ENCODE assay signal across 16 cellular contexts in the genomic region with DNA sequence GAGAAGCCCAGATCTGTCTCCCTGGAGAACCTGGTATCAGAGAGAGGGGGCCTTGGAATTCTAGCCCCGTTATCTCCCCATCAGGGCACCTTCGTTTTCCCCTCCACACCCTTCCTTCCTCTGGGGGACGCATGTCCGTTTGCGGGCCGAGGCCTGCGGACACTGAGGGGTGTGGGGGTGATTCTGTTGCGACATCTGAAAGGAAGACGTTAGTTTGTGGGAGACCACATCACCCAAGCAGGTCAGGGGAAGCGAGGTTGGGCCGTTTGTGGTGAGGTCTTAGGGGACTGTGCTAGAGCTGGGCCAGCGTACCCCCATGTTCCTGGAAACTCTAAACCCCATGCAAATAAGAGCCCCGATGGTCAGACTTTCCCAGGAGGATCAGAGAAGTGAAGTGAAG. TPM values are rescaled to one million over a fixed set of nuclear protein-coding genes. Genes with fewer than 3 reads are reported as not detected.
DNase-seq lines count a peak whose midpoint lies in the region; ATAC-seq and TF ChIP-seq lines count a peak whose summit lies in the region.
"Had no signal": no experiment of that assay in that cellular context is flagged by ENCODE, and none has a peak within 500 bp of the region (broad histone marks: within the 10 kb centered on the region; RNA-seq: fewer than 3 reads in every experiment).

No MANE protein-coding gene starts in this region.

- H3K4me3 Mint-ChIP-seq in T-helper 2 cell treated with Interferon-gamma antibody and Interleukin-4, amounts not matched to agents 5 μg/mL and 100 μg/mL, for 36 hours, result peak overlapping the region; percentile 60
- peak overlapping the region in 3 of 10 donors; percentile 30 to 50 (median 37) for H3K4me3 Mint-ChIP-seq in naive thymus-derived CD8-positive, alpha-beta T cell
- H3K4me3 Mint-ChIP-seq: H9 had no signal

- H2BK120ac ChIP-seq in IMR-90 (ENCODE audit: low read depth, low read length), result no peak overlapping the region

- H3K79me2 ChIP-seq in SK-N-SH (ENCODE audit: insufficient read depth), result no peaks in the 10 kb centered on the region

- H3K4me2 ChIP-seq in IMR-90 (ENCODE audit: low read depth, low read length), result no peak overlapping the region
- H3K4me2 ChIP-seq in SK-N-SH, result no peak overlapping the region

- no peak overlapping the region for H3K4ac ChIP-seq in IMR-90 (ENCODE audit: low read depth, low read length)

- no peak overlapping the region for H4K5ac ChIP-seq in IMR-90 (ENCODE audit: low read depth, low read length)

- no peak overlapping the region for H2AK5ac ChIP-seq in IMR-90 (ENCODE audit: low read depth, low read length)

- dilution Hi-C loops in IMR-90 (cut with HindIII; ENCODE audit: low sequenced_read_pairs, unreplicated experiment), result no loop called here

- peaks cover 2% of the 10 kb centered on the region for H3K36me3 ChIP-seq in GM06990 (ENCODE audit: control insufficient read depth, insufficient read depth, low read length)
- no peaks in the 10 kb centered on the region for H3K36me3 ChIP-seq in IMR-90 (ENCODE audit: control insufficient read depth, insufficient read depth, low read length)
- no peaks in the 10 kb centered on the region for H3K36me3 ChIP-seq in SK-N-SH (replicated peaks in 1 of 2; ENCODE audit: control insufficient read depth in 1 of 2, insufficient read depth in 2 of 2, low read length in 1 of 2)
- no peaks in the 10 kb centered on the region for H3K36me3 ChIP-seq in left lung
- H3K36me3 ChIP-seq: esophagus muscularis mucosa, lower lobe of right lung, thoracic aorta had no signal

- H3F3A ChIP-seq in SK-N-SH (replicated peaks; ENCODE audit: insufficient read depth), result no peaks in the 10 kb centered on the region

- no peak overlapping the region for H3K14ac ChIP-seq in IMR-90 (replicated peaks; ENCODE audit: low read depth, low read length)

- no peak overlapping the region for H4K91ac ChIP-seq in IMR-90 (ENCODE audit: insufficient read depth, low read depth, low read length)

- H3K36me3 Mint-ChIP-seq in T-helper 2 cell treated with Interferon-gamma antibody and Interleukin-4, amounts not matched to agents 5 μg/mL and 100 μg/mL, for 36 hours (ENCODE audit: low read depth), result peaks cover 13% of the 10 kb centered on the region
- H3K36me3 Mint-ChIP-seq in naive thymus-derived CD8-positive, alpha-beta T cell, result peaks cover 0 to 5% (median 1%) of the 10 kb centered on the region in 3 donors

- H2BK5ac ChIP-seq in IMR-90 (ENCODE audit: low read depth, low read length, poor library complexity, severe bottlenecking), result no peak overlapping the region

- H3K27ac ChIP-seq in IMR-90 (ENCODE audit: insufficient read depth, low read length), result no peak overlapping the region
- H3K27ac ChIP-seq in SK-N-SH (ENCODE audit: low read depth in 2 of 2, low read length in 1 of 2), result no peak overlapping the region
- H3K27ac ChIP-seq in left lung, result peak overlapping the region in 1 of 2 donors; percentile 43
- H3K27ac ChIP-seq: esophagus muscularis mucosa, lower lobe of right lung, thoracic aorta had no signal

- H3K9ac ChIP-seq in IMR-90 (ENCODE audit: low read depth, low read length) (no peak overlapping the region), SK-N-SH (no peak overlapping the region)

- no peaks in the 10 kb centered on the region for H3K9me1 ChIP-seq in IMR-90 (ENCODE audit: insufficient read depth, low read length)

- no peak for TF ChIP-seq CTCF in GM06990 (IDR thresholded peaks at IDR 0.05; ENCODE audit: insufficient read depth, low read length, poor library complexity, severe bottlenecking)
- TF ChIP-seq CTCF in IMR-90 (conservative IDR thresholded peaks at IDR 0.05; ENCODE audit: low read depth, low read length), result no peak
- no peak for TF ChIP-seq CTCF in SK-N-SH (IDR thresholded peaks at IDR 0.05)
- TF ChIP-seq CTCF in left lung (IDR thresholded peaks at IDR 0.05), result no peak

- H2AFZ ChIP-seq in IMR-90 (replicated peaks; ENCODE audit: low read length, poor library complexity) (no peak overlapping the region), SK-N-SH (ENCODE audit: low read depth) (no peak overlapping the region)

- H3K79me1 ChIP-seq in IMR-90 (ENCODE audit: low read depth in 1 of 2, low read length in 2 of 2), result no peaks in the 10 kb centered on the region

- no peaks in the 10 kb centered on the region; the same call in 1 of the 2 replicates for H4K20me1 ChIP-seq in IMR-90 (ENCODE audit: insufficient read depth, low read length)
- no peaks in the 10 kb centered on the region for H4K20me1 ChIP-seq in SK-N-SH (ENCODE audit: insufficient read depth)

- no peaks in the 10 kb centered on the region for H3K27me3 ChIP-seq in GM06990 (replicated peaks; ENCODE audit: control insufficient read depth, insufficient read depth, low read length)
- H3K27me3 ChIP-seq in IMR-90 (ENCODE audit: control insufficient read depth, insufficient read depth, low read length), result no peaks in the 10 kb centered on the region; the same call in 1 of the 2 replicates
- no peaks in the 10 kb centered on the region for H3K27me3 ChIP-seq in SK-N-SH (ENCODE audit: insufficient read depth)
- H3K27me3 ChIP-seq in left lung, result no peaks in the 10 kb centered on the region

- TF ChIP-seq EP300 in SK-N-SH (IDR thresholded peaks at IDR 0.05; ENCODE audit: borderline replicate concordance in 1 of 2, low read depth in 1 of 2, low read length in 1 of 2), result no peak

- H3K56ac ChIP-seq in IMR-90 (ENCODE audit: extremely low read depth, insufficient read depth, low read length), result no peak overlapping the region

- H3K4me3 ChIP-seq in GM06990 (replicated peaks; ENCODE audit: low read depth, low read length), result no peak overlapping the region
- no peak overlapping the region for H3K4me3 ChIP-seq in IMR-90 (ENCODE audit: insufficient read depth, low read depth, low read length)
- no peak overlapping the region for H3K4me3 ChIP-seq in SK-N-SH (ENCODE audit: low read depth in 2 of 2, low read length in 1 of 2)
- H3K4me3 ChIP-seq in left lung, result no peak overlapping the region
- H3K4me3 ChIP-seq: esophagus muscularis mucosa, lower lobe of right lung, thoracic aorta had no signal

- no TSS peak for BruUV-seq in IMR-90 (replicated peaks; lab: Mats Ljungman, UMichigan)

- TF ChIP-seq POLR2A in IMR-90 (IDR thresholded peaks at IDR 0.05; ENCODE audit: low read depth, low read length), result no peak

- DNase-seq in GM06990 (ENCODE audit: extremely low read depth, insufficient read length) (peak; percentile 73), IMR-90 (no peak), SK-N-SH (no peak), posterior vena cava (ENCODE audit: low spot score) (no peak), left lung (no peak)
- DNase-seq in T-helper 2 cell treated with Interferon-gamma antibody and Interleukin-4, amounts not matched to agents 5 μg/mL and 100 μg/mL, for 36 hours (ENCODE audit: low spot score), result no peak
- DNase-seq in naive thymus-derived CD8-positive, alpha-beta T cell, result no peak
- DNase-seq: activated gamma-delta T cell treated with Interleukin-2 at 50 U/mL for 16 hours, DMS 273 treated with DMSO at 0.1 percent for 48 hours, H9, lower lobe of right lung, NCI-H1436, NCI-H524 treated with DMSO at 0.1 percent for 48 hours had no signal

- ATAC-seq in IMR-90 (ENCODE audit: low read depth) (no peak), left lung (no peak)
- no peak for ATAC-seq in naive thymus-derived CD8-positive, alpha-beta T cell
- ATAC-seq: lower lobe of right lung had no signal

- H3K4me1 Mint-ChIP-seq in T-helper 2 cell treated with Interferon-gamma antibody and Interleukin-4, amounts not matched to agents 5 μg/mL and 100 μg/mL, for 36 hours (ENCODE audit: low read depth), result peaks cover 48% of the 10 kb centered on the region
- peaks cover 20 to 77% (median 27%) of the 10 kb centered on the region in 4 donors for H3K4me1 Mint-ChIP-seq in naive thymus-derived CD8-positive, alpha-beta T cell

- CTCF ChIA-PET in IMR-90 (lab: Yijun Ruan, JAX), result no interaction called here
- CTCF ChIA-PET in SK-N-SH (lab: Yijun Ruan, JAX), result interaction anchor here (0.5 kb wide), 1 partner anchor 107 kb away, joined by 3 read pairs; no protein-coding TSS in a partner anchor

- no peak overlapping the region for H3K18ac ChIP-seq in IMR-90 (ENCODE audit: low read depth, low read length)

- in situ Hi-C loops in IMR-90 (cut with MboI; ENCODE audit: low sequenced_read_pairs), result no loop called here

- no peaks in the 10 kb centered on the region for H3K9me3 Mint-ChIP-seq in T-helper 2 cell treated with Interferon-gamma antibody and Interleukin-4, amounts not matched to agents 5 μg/mL and 100 μg/mL, for 36 hours
- no peaks in the 10 kb centered on the region for H3K9me3 Mint-ChIP-seq in naive thymus-derived CD8-positive, alpha-beta T cell
- H3K9me3 Mint-ChIP-seq: H9 had no signal

- no peak overlapping the region for H4K8ac ChIP-seq in IMR-90 (ENCODE audit: low read depth in 2 of 2, low read length in 2 of 2)

- intact Hi-C loops in IMR-90 (cut with micrococcal nuclease) (no loop called here), posterior vena cava (cut with DNase I) (loop anchor here in 1 of 2 donors (5.0 kb wide), 1 partner anchor 663 kb away; no protein-coding TSS in a partner anchor), left lung (cut with DNase I) (no loop called here)

- H3K27me3 Mint-ChIP-seq in T-helper 2 cell treated with Interferon-gamma antibody and Interleukin-4, amounts not matched to agents 5 μg/mL and 100 μg/mL, for 36 hours (ENCODE audit: low read depth), result no peaks in the 10 kb centered on the region
- no peaks in the 10 kb centered on the region for H3K27me3 Mint-ChIP-seq in naive thymus-derived CD8-positive, alpha-beta T cell

- peak overlapping the region; percentile 85 for H3K27ac Mint-ChIP-seq in T-helper 2 cell treated with Interferon-gamma antibody and Interleukin-4, amounts not matched to agents 5 μg/mL and 100 μg/mL, for 36 hours
- H3K27ac Mint-ChIP-seq in naive thymus-derived CD8-positive, alpha-beta T cell, result peak overlapping the region in 6 of 10 donors; percentile 19 to 71 (median 54)

- TF ChIP-seq RAD21 in IMR-90 (IDR thresholded peaks at IDR 0.05; ENCODE audit: low read length) (no peak), SK-N-SH (IDR thresholded peaks at IDR 0.05; ENCODE audit: low read length) (no peak)

- no CpG with 5 or more reads among the region's 13 CpGs for WGBS in IMR-90 (ENCODE audit: extremely low coverage in 2 of 2, insufficient read length in 1 of 2), 2 experiments
- 81% methylated on average over 13 of the region's 13 CpGs for WGBS in SK-N-SH (ENCODE audit: low lambda C conversion rate)

- H2BK15ac ChIP-seq in IMR-90 (ENCODE audit: low read depth, low read length), result no peak overlapping the region

- POLR2A ChIA-PET in IMR-90 (lab: Charles Lee; ENCODE audit: unreplicated experiment) (no interaction called here), SK-N-SH (lab: Yijun Ruan, JAX) (interaction anchor here (1.3 kb wide), 1 partner anchor 45 kb away, joined by 4 read pairs; a partner anchor contains a TSS)
- POLR2A ChIA-PET in naive thymus-derived CD8-positive, alpha-beta T cell (lab: Charles Lee), result interaction anchor here (0.9 to 1.4 kb wide), 2 partner anchors 10 to 15 kb away, joined by 3 to 4 read pairs; no protein-coding TSS in a partner anchor

- H3K9me2 ChIP-seq in SK-N-SH, result no peaks in the 10 kb centered on the region

- no peak overlapping the region for H2BK20ac ChIP-seq in IMR-90 (ENCODE audit: low read depth, low read length)

- peak overlapping the region; percentile 55 for H2AK9ac ChIP-seq in IMR-90 (replicated peaks; ENCODE audit: low read depth, low read length, poor library complexity)

- no peak overlapping the region for H3K23ac ChIP-seq in IMR-90 (ENCODE audit: low read depth, low read length)

- H3K4me1 ChIP-seq in IMR-90 (ENCODE audit: control insufficient read depth, insufficient read depth, low read length), result no peaks in the 10 kb centered on the region
- no peaks in the 10 kb centered on the region for H3K4me1 ChIP-seq in SK-N-SH (ENCODE audit: control insufficient read depth in 1 of 2, insufficient read depth in 2 of 2, low read depth in 1 of 2, low read length in 1 of 2)
- peaks cover 0 to 53% of the 10 kb centered on the region in 2 donors for H3K4me1 ChIP-seq in left lung
- H3K4me1 ChIP-seq: esophagus muscularis mucosa had no signal

- no peaks in the 10 kb centered on the region for H3K9me3 ChIP-seq in IMR-90 (ENCODE audit: control insufficient read depth, insufficient read depth, low read length)
- H3K9me3 ChIP-seq in SK-N-SH, result no peaks in the 10 kb centered on the region
- no peaks in the 10 kb centered on the region for H3K9me3 ChIP-seq in left lung
- H3K9me3 ChIP-seq: esophagus muscularis mucosa, lower lobe of right lung, thoracic aorta had no signal

RNA-seq across cellular contexts. Expression of a gene that starts 3.7 kb away (rescaled TPM):
- total RNA-seq in IMR-90 (2012; rRNA removed) (not detected in 2 replicates), posterior vena cava (1 to 10 TPM in 1 of 2 donors, under 1 TPM in 1; 0.81 to 1.1 TPM), left lung (1 to 10 TPM; 7.1 to 8.5 TPM)
- polyA plus RNA-seq in IMR-90 (2012; rRNA removed) (not detected in 2 replicates), SK-N-SH (2012; rRNA removed) (not detected in 2 replicates)
- polyA plus RNA-seq in IMR-90 (2012; cell fraction: cytosol; rRNA removed), result not detected in 2 replicates
- not detected in 2 replicates for polyA plus RNA-seq in IMR-90 (2012; cell fraction: nucleus; rRNA removed; ENCODE audit: low replicate concordance)
- total RNA-seq in naive thymus-derived CD8-positive, alpha-beta T cell, result 10 to 100 TPM; 20.5 to 25.2 TPM
- polyA plus RNA-seq in naive thymus-derived CD8-positive, alpha-beta T cell, result 1 to 10 TPM; 6.5 to 9.8 (median 6.7) TPM
- not detected in 2 replicates for polyA plus RNA-seq in SK-N-SH (2012; cell fraction: cytosol; rRNA removed)
- not detected in 2 replicates for polyA plus RNA-seq in SK-N-SH (2012; cell fraction: nucleus; rRNA removed)
- total RNA-seq: SK-MEL-5 had no signal

RNA-seq across cellular contexts. Expression of a gene that starts 28.1 kb away (rescaled TPM):
- total RNA-seq in IMR-90 (2012; rRNA removed), result 135 and 158 TPM in 2 replicates
- polyA plus RNA-seq in IMR-90 (2012; rRNA removed), result 61.8 and 64.5 TPM in 2 replicates
- 33.9 and 47.1 TPM in 2 replicates for polyA plus RNA-seq in IMR-90 (2012; cell fraction: cytosol; rRNA removed)
- 24.8 and 40.7 TPM in 2 replicates for polyA plus RNA-seq in IMR-90 (2012; cell fraction: nucleus; rRNA removed; ENCODE audit: low replicate concordance)
- 10 to 100 TPM; 66.5 to 88.3 TPM for total RNA-seq in naive thymus-derived CD8-positive, alpha-beta T cell
- 10 to 100 TPM; 65.6 to 69.8 (median 66.1) TPM for polyA plus RNA-seq in naive thymus-derived CD8-positive, alpha-beta T cell
- 55.2 and 58.0 TPM in 2 replicates for polyA plus RNA-seq in SK-N-SH (2012; rRNA removed)
- 54.9 and 59.5 TPM in 2 replicates for polyA plus RNA-seq in SK-N-SH (2012; cell fraction: cytosol; rRNA removed)
- polyA plus RNA-seq in SK-N-SH (2012; cell fraction: nucleus; rRNA removed), result 28.4 and 29.0 TPM in 2 replicates
- 10 to 100 TPM; 53.5 to 58.3 TPM for total RNA-seq in posterior vena cava
- total RNA-seq in left lung, result 10 to 100 TPM; 70.7 to 88.8 TPM

RNA-seq across cellular contexts. Expression of a gene that starts 33.6 kb away (rescaled TPM):
- total RNA-seq in IMR-90 (2012; rRNA removed), result not detected in 2 replicates
- not detected in 2 replicates for polyA plus RNA-seq in IMR-90 (2012; rRNA removed)
- polyA plus RNA-seq in IMR-90 (2012; cell fraction: cytosol; rRNA removed), result not detected in 2 replicates
- polyA plus RNA-seq in IMR-90 (2012; cell fraction: nucleus; rRNA removed; ENCODE audit: low replicate concordance), result not detected in 2 replicates
- total RNA-seq in naive thymus-derived CD8-positive, alpha-beta T cell, result not detected
- not detected for polyA plus RNA-seq in naive thymus-derived CD8-positive, alpha-beta T cell
- polyA plus RNA-seq in SK-N-SH (2012; rRNA removed), result not detected in 2 replicates
- 0.14 TPM in 1 of 2 replicates, not detected in the other for polyA plus RNA-seq in SK-N-SH (2012; cell fraction: cytosol; rRNA removed)
- polyA plus RNA-seq in SK-N-SH (2012; cell fraction: nucleus; rRNA removed), result not detected in 2 replicates
- total RNA-seq in posterior vena cava, result not detected
- not detected for total RNA-seq in left lung
- total RNA-seq: esophagus muscularis mucosa, H9, lower lobe of right lung, SK-MEL-5, thoracic aorta had no signal

RNA-seq across cellular contexts. Expression of a gene that starts 45.5 kb away (rescaled TPM):
- total RNA-seq in IMR-90 (2012; rRNA removed) (99.2 and 99.5 TPM in 2 replicates), posterior vena cava (10 to 100 TPM; 46.4 to 47.8 TPM), left lung (10 to 100 TPM; 57.1 to 62.3 TPM)
- polyA plus RNA-seq in IMR-90 (2012; rRNA removed) (127 and 130 TPM in 2 replicates), SK-N-SH (2012; rRNA removed) (156 and 192 TPM in 2 replicates)
- polyA plus RNA-seq in IMR-90 (2012; cell fraction: cytosol; rRNA removed), result 90.2 and 102 TPM in 2 replicates
- 46.1 and 82.1 TPM in 2 replicates for polyA plus RNA-seq in IMR-90 (2012; cell fraction: nucleus; rRNA removed; ENCODE audit: low replicate concordance)
- 10 to 100 TPM; 70.3 to 74.3 TPM for total RNA-seq in naive thymus-derived CD8-positive, alpha-beta T cell
- 100 to 1,000 TPM; 150 to 205 (median 183) TPM for polyA plus RNA-seq in naive thymus-derived CD8-positive, alpha-beta T cell
- 192 and 201 TPM in 2 replicates for polyA plus RNA-seq in SK-N-SH (2012; cell fraction: cytosol; rRNA removed)
- 107 and 115 TPM in 2 replicates for polyA plus RNA-seq in SK-N-SH (2012; cell fraction: nucleus; rRNA removed)

RNA-seq across cellular contexts. Expression of a gene that starts 58.0 kb away (rescaled TPM):
- 85.1 and 85.8 TPM in 2 replicates for total RNA-seq in IMR-90 (2012; rRNA removed)
- 97.4 and 99.1 TPM in 2 replicates for polyA plus RNA-seq in IMR-90 (2012; rRNA removed)
- polyA plus RNA-seq in IMR-90 (2012; cell fraction: cytosol; rRNA removed), result 70.2 and 144 TPM in 2 replicates
- 123 and 181 TPM in 2 replicates for polyA plus RNA-seq in IMR-90 (2012; cell fraction: nucleus; rRNA removed; ENCODE audit: low replicate concordance)
- total RNA-seq in naive thymus-derived CD8-positive, alpha-beta T cell, result 100 to 1,000 TPM; 151 to 154 TPM
- polyA plus RNA-seq in naive thymus-derived CD8-positive, alpha-beta T cell, result 100 to 1,000 TPM; 195 to 288 (median 241) TPM
- 101 and 133 TPM in 2 replicates for polyA plus RNA-seq in SK-N-SH (2012; rRNA removed)
- polyA plus RNA-seq in SK-N-SH (2012; cell fraction: cytosol; rRNA removed), result 68.9 and 107 TPM in 2 replicates
- polyA plus RNA-seq in SK-N-SH (2012; cell fraction: nucleus; rRNA removed), result 156 and 167 TPM in 2 replicates
- 10 to 100 TPM; 59.4 to 66.4 TPM for total RNA-seq in posterior vena cava
- total RNA-seq in left lung, result 10 to 100 TPM; 72.1 to 73.9 TPM
